ENCODE assay signal across 20 cellular contexts in genomic region chr5:173790177-173790719, GRCh38.
A peak's percentile ranks its signal among the peaks of the same experiment; 100 is the strongest.
DNase-seq lines count a peak whose midpoint lies in the region; ATAC-seq, FAIRE-seq and TF ChIP-seq lines count a peak whose summit lies in the region.
"Had no signal": no experiment of that assay in that cellular context is flagged by ENCODE, and none has a peak within 500 bp of the region (broad histone marks: within the 10 kb centered on the region; RNA-seq: fewer than 3 reads in every experiment).

No MANE protein-coding gene starts in this region.

- WGBS in A549 (ENCODE audit: missing lambda C conversion rate), result 87% methylated on average over 11 of the region's 11 CpGs

- peaks cover 21% of the 10 kb centered on the region for H3K4me1 ChIP-seq in A549
- peaks cover 54% of the 10 kb centered on the region for H3K4me1 ChIP-seq in OCI-LY3 (ENCODE audit: low read length)
- H3K4me1 ChIP-seq in osteoblast (ENCODE audit: insufficient read depth, low read length), result peaks cover 20% of the 10 kb centered on the region

- no peak for TF ChIP-seq POLR2A in A549 (IDR thresholded peaks at IDR 0.05; ENCODE audit: low read length)

- H3K27ac ChIP-seq in A549 (peak overlapping the region; percentile 24 to 67; a peak in 3 of 6 replicates), OCI-LY3 (ENCODE audit: low read length) (no peak overlapping the region), osteoblast (ENCODE audit: low read depth, low read length) (no peak overlapping the region)
- H3K27ac ChIP-seq: C4-2B, SJCRH30 had no signal

- H3K36me3 ChIP-seq in OCI-LY3 (replicated peaks; ENCODE audit: low read depth, low read length) (no peaks in the 10 kb centered on the region), osteoblast (ENCODE audit: insufficient read depth, low read length) (no peaks in the 10 kb centered on the region)
- H3K36me3 ChIP-seq: SJCRH30 had no signal

- no peaks in the 10 kb centered on the region for H4K20me1 ChIP-seq in OCI-LY3 (ENCODE audit: insufficient read depth, low read length)
- H4K20me1 ChIP-seq in osteoblast (ENCODE audit: insufficient read depth, low read length), result no peaks in the 10 kb centered on the region

- H3K79me2 ChIP-seq in OCI-LY3 (ENCODE audit: low read length) (no peaks in the 10 kb centered on the region), osteoblast (ENCODE audit: insufficient read depth, low read length) (no peaks in the 10 kb centered on the region)

- H3K36me3 Mint-ChIP-seq in dendritic cell treated with granulocyte-macrophage colony-stimulating factor and Interleukin-4, amounts not matched to agents 40 ng/mL and 50 ng/mL, for 4 days (ENCODE audit: low read depth), result no peaks in the 10 kb centered on the region
- no peaks in the 10 kb centered on the region for H3K36me3 Mint-ChIP-seq in stimulated activated naive B cell treated with anti-CD40 and anti-IgM and Interleukin-4, amounts not matched to agents 10 μg/mL and 1 μg/mL and 100 μg/mL, for 72 hours
- H3K36me3 Mint-ChIP-seq: CD8-positive, alpha-beta memory T cell had no signal

- no peak overlapping the region for H3K4me3 Mint-ChIP-seq in dendritic cell treated with granulocyte-macrophage colony-stimulating factor and Interleukin-4, amounts not matched to agents 40 ng/mL and 50 ng/mL, for 4 days
- no peak overlapping the region for H3K4me3 Mint-ChIP-seq in stimulated activated naive B cell treated with anti-CD40 and anti-IgM and Interleukin-4, amounts not matched to agents 10 μg/mL and 1 μg/mL and 100 μg/mL, for 72 hours
- H3K4me3 Mint-ChIP-seq: CD8-positive, alpha-beta memory T cell had no signal

- peaks cover 78% of the 10 kb centered on the region for H3K4me1 Mint-ChIP-seq in dendritic cell treated with granulocyte-macrophage colony-stimulating factor and Interleukin-4, amounts not matched to agents 40 ng/mL and 50 ng/mL, for 4 days (ENCODE audit: low read depth)
- H3K4me1 Mint-ChIP-seq in stimulated activated naive B cell treated with anti-CD40 and anti-IgM and Interleukin-4, amounts not matched to agents 10 μg/mL and 1 μg/mL and 100 μg/mL, for 72 hours, result peaks cover 47 to 58% of the 10 kb centered on the region in 2 donors

- H2AFZ ChIP-seq in OCI-LY3 (ENCODE audit: low read depth, low read length) (no peak overlapping the region; the same call in 1 of the 2 replicates), osteoblast (ENCODE audit: low read length) (no peak overlapping the region)

- H3K27me3 ChIP-seq in OCI-LY3 (ENCODE audit: low read depth, low read length) (peaks cover 14% of the 10 kb centered on the region; the same call in 1 of the 2 replicates), osteoblast (ENCODE audit: insufficient read depth, low read length) (no peaks in the 10 kb centered on the region)
- H3K27me3 ChIP-seq: SJCRH30 had no signal

- H3K9me3 ChIP-seq in A549 (no peaks in the 10 kb centered on the region), OCI-LY3 (ENCODE audit: insufficient read depth, low read length) (no peaks in the 10 kb centered on the region), osteoblast (ENCODE audit: low read depth, low read length) (no peaks in the 10 kb centered on the region)
- H3K9me3 ChIP-seq: SJCRH30 had no signal

- FAIRE-seq in A549 (lab: Jason Lieb, UNC), result no peak
- FAIRE-seq: G401.6, GM18507 had no signal

- no peak for TF ChIP-seq RAD21 in A549 (conservative IDR thresholded peaks at IDR 0.05 in 1 of 2, IDR thresholded peaks at IDR 0.05 in 1 of 2)

- no peak for ATAC-seq in A549
- no peak for ATAC-seq in stimulated activated naive B cell treated with anti-CD40 and anti-IgM and Interleukin-4, amounts not matched to agents 10 μg/mL and 1 μg/mL and 100 μg/mL, for 72 hours (replicated peaks)

- H3K9ac ChIP-seq in OCI-LY3 (ENCODE audit: low read length), result peak overlapping the region; percentile 2; the same call in 1 of the 2 replicates

- POLR2A ChIA-PET in A549 (lab: Yijun Ruan, JAX), result interaction anchor here (0.5 to 1.1 kb wide), 2 partner anchors 70 to 174 kb away, joined by 3 read pairs; no protein-coding TSS in a partner anchor

- peak overlapping the region; percentile 12 for H3K27ac Mint-ChIP-seq in dendritic cell treated with granulocyte-macrophage colony-stimulating factor and Interleukin-4, amounts not matched to agents 40 ng/mL and 50 ng/mL, for 4 days
- no peak overlapping the region for H3K27ac Mint-ChIP-seq in stimulated activated naive B cell treated with anti-CD40 and anti-IgM and Interleukin-4, amounts not matched to agents 10 μg/mL and 1 μg/mL and 100 μg/mL, for 72 hours

- H3K9me3 Mint-ChIP-seq in dendritic cell treated with granulocyte-macrophage colony-stimulating factor and Interleukin-4, amounts not matched to agents 40 ng/mL and 50 ng/mL, for 4 days, result no peaks in the 10 kb centered on the region
- no peaks in the 10 kb centered on the region for H3K9me3 Mint-ChIP-seq in stimulated activated naive B cell treated with anti-CD40 and anti-IgM and Interleukin-4, amounts not matched to agents 10 μg/mL and 1 μg/mL and 100 μg/mL, for 72 hours
- H3K9me3 Mint-ChIP-seq: CD8-positive, alpha-beta memory T cell had no signal

- TF ChIP-seq EP300 in A549 (IDR thresholded peaks at IDR 0.05), result no peak

- intact Hi-C loops in dendritic cell treated with granulocyte-macrophage colony-stimulating factor and Interleukin-4, amounts not matched to agents 40 ng/mL and 50 ng/mL, for 4 days (cut with micrococcal nuclease), result no loop called here

- H3K4me3 ChIP-seq in A549, result no peak overlapping the region
- H3K4me3 ChIP-seq in OCI-LY3 (ENCODE audit: low read length), result peak overlapping the region; percentile 49
- H3K4me3 ChIP-seq in osteoblast (ENCODE audit: insufficient read depth, low read length), result no peak overlapping the region
- H3K4me3 ChIP-seq: SJCRH30 had no signal

- H3K4me2 ChIP-seq in A549, result no peak overlapping the region
- H3K4me2 ChIP-seq in OCI-LY3 (ENCODE audit: low read length), result peak overlapping the region; percentile 58
- H3K4me2 ChIP-seq in osteoblast (ENCODE audit: insufficient read depth, low read length), result no peak overlapping the region

- CTCF ChIA-PET in A549 (lab: Yijun Ruan, JAX), result interaction anchor here (1.4 kb wide), 1 partner anchor 162 kb away, joined by 4 read pairs; no protein-coding TSS in a partner anchor

- TF ChIP-seq CTCF in A549 (IDR thresholded peaks at IDR 0.05) (no peak), OCI-LY3 (IDR thresholded peaks at IDR 0.05; ENCODE audit: low read depth, low read length) (no peak), osteoblast (IDR thresholded peaks at IDR 0.05; ENCODE audit: extremely low read depth, low read depth, low read length) (no peak)

- DNase-seq in A549 (ENCODE audit: low read depth in 1 of 2, low spot score in 1 of 2), result no peak
- peak; percentile 2 for DNase-seq in osteoblast (ENCODE audit: insufficient read length, low spot score, missing footprints)
- no peak for DNase-seq in T-helper 2 cell
- no peak for DNase-seq in activated T-cell treated with anti-CD3 and anti-CD28 coated beads, Interleukin-2, amount 50 U/mL, for 48 hours
- DNase-seq in stimulated activated naive B cell treated with anti-CD40 and anti-IgM and Interleukin-4, amounts not matched to agents 10 μg/mL and 1 μg/mL and 100 μg/mL, for 72 hours, result no peak
- DNase-seq in NCI-H82 (lab: John Stamatoyannopoulos, UW), result no peak
- DNase-seq: 8988T; AML-193; CD8-positive, alpha-beta memory T cell; NCI-H1092 treated with DMSO at 0.1 percent for 48 hours; NCI-H2029 treated with DMSO at 0.1 percent for 48 hours; NCI-H345; NCI-H524 treated with DMSO at 0.1 percent for 48 hours; SJCRH30; T-helper 1 cell had no signal

- peaks cover 3% of the 10 kb centered on the region for H3K27me3 Mint-ChIP-seq in dendritic cell treated with granulocyte-macrophage colony-stimulating factor and Interleukin-4, amounts not matched to agents 40 ng/mL and 50 ng/mL, for 4 days
- H3K27me3 Mint-ChIP-seq in stimulated activated naive B cell treated with anti-CD40 and anti-IgM and Interleukin-4, amounts not matched to agents 10 μg/mL and 1 μg/mL and 100 μg/mL, for 72 hours, result peaks cover 0 to 3% of the 10 kb centered on the region in 2 donors

TF ChIP-seq in A549, 52 proteins besides CTCF, POLR2A, EP300 and RAD21 (continues in another document):
- TF ChIP-seq FOSL2 (IDR thresholded peaks at IDR 0.05) (no peak), FOSL2 (CRISPR knock-in tag; IDR thresholded peaks at IDR 0.05) (no peak), CHD4 (IDR thresholded peaks at IDR 0.05; ENCODE audit: borderline replicate concordance) (no peak), HDAC2 (IDR thresholded peaks at IDR 0.05) (no peak), JUN (IDR thresholded peaks at IDR 0.05) (no peak), CBX8 (IDR thresholded peaks at IDR 0.05) (no peak), USF2 (IDR thresholded peaks at IDR 0.05) (no peak), HMGXB4 (CRISPR knock-in tag; IDR thresholded peaks at IDR 0.05; ENCODE audit: borderline replicate concordance) (no peak), RARB (CRISPR knock-in tag; IDR thresholded peaks at IDR 0.05) (no peak), NPAS2 (CRISPR knock-in tag; IDR thresholded peaks at IDR 0.05; ENCODE audit: borderline replicate concordance) (no peak)
- TF ChIP-seq, protein P1, sequence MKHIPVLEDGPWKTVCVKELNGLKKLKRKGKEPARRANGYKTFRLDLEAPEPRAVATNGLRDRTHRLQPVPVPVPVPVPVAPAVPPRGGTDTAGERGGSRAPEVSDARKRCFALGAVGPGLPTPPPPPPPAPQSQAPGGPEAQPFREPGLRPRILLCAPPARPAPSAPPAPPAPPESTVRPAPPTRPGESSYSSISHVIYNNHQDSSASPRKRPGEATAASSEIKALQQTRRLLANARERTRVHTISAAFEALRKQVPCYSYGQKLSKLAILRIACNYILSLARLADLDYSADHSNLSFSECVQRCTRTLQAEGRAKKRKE (CRISPR knock-in tag; IDR thresholded peaks at IDR 0.05; ENCODE audit: low read depth), result no peak

Comparison
In these comparisons a context has a peak if more than half of its experiments do, and no peak if none do; other contexts are left out.
1. H3K27ac ChIP-seq: peak in A549 (2 of 2); none in OCI-LY3 (single experiment) and osteoblast (single experiment).